In genomic region chr3:63228677-63229076, GRCh38 we compare ENCODE assay signal across 9 cellular contexts. TPM values are rescaled to one million over a fixed set of nuclear protein-coding genes. Genes with fewer than 3 reads are reported as not detected.
A peak's percentile ranks its signal among the peaks of the same experiment; 100 is the strongest.
DNase-seq lines count a peak whose midpoint lies in the region; ATAC-seq and TF ChIP-seq lines count a peak whose summit lies in the region.
"Had no signal": no experiment of that assay in that cellular context is flagged by ENCODE, and none has a peak within 500 bp of the region (broad histone marks: within the 10 kb centered on the region; RNA-seq: fewer than 3 reads in every experiment).

No MANE protein-coding gene starts in this region.

- intact Hi-C loops in dorsolateral prefrontal cortex (cut with DNase I) = loop anchor here in 1 of 2 donors (5.0 to 10.0 kb wide), 2 partner anchors 564 to 601 kb away; no protein-coding TSS in a partner anchor

- ATAC-seq in GM18867 (IDR thresholded peaks at IDR 0.05; ENCODE audit: unreplicated experiment) (peak; percentile 94), HG03159 (IDR thresholded peaks at IDR 0.05; ENCODE audit: unreplicated experiment) (peak; percentile 83)

- DNase-seq in Ammon's horn (ENCODE audit: low spot score) (peak; percentile 31), NCI-H748 treated with DMSO at 0.1 percent for 48 hours (lab: John Stamatoyannopoulos, UW) (peak; percentile 61), dorsolateral prefrontal cortex (peak in 3 of 10 donors; percentile 27 to 48 (median 44)), mucosa of gallbladder (ENCODE audit: low spot score) (peak; percentile 21), GF-D8 (lab: John Stamatoyannopoulos, UW) (no peak), DMS114 treated with DMSO at 0.1 percent for 48 hours (lab: John Stamatoyannopoulos, UW; ENCODE audit: unreplicated experiment) (no peak)

- H3K4me3 ChIP-seq in dorsolateral prefrontal cortex = peak overlapping the region in 18 of 59 donors; percentile 7 to 40 (median 25)
- H3K4me3 ChIP-seq: SJSA1 had no signal

- TF ChIP-seq CTCF in dorsolateral prefrontal cortex (IDR thresholded peaks at IDR 0.05 in 54 of 56, conservative IDR thresholded peaks at IDR 0.05 in 2 of 56; ENCODE audit: low read depth in 1 of 56, partially characterized antibody in 56 of 56) = peak; percentile 37 to 74 (median 62)

- H3K27me3 ChIP-seq in dorsolateral prefrontal cortex = peaks cover 0 to 14% (median 0%) of the 10 kb centered on the region in 45 donors
- H3K27me3 ChIP-seq: SJSA1 had no signal

- peak overlapping the region in 1 of 59 donors; percentile 44 for H3K27ac ChIP-seq in dorsolateral prefrontal cortex
- H3K27ac ChIP-seq: SJSA1 had no signal

RNA-seq across cellular contexts. Expression of gene SYNPR, which starts 49.4 kb away (rescaled TPM):
- 100 to 1,000 TPM in 54 of 120 experiments, 10 to 100 TPM in 66; 30.1 to 181 (median 96.4) TPM for total RNA-seq in dorsolateral prefrontal cortex
- not detected for total RNA-seq in mucosa of gallbladder
- total RNA-seq: SJSA1 had no signal

Comparison
In these comparisons a context has a peak if more than half of its experiments do, and no peak if none do; other contexts are left out.
1. DNase-seq: peak in Ammon's horn (single experiment), NCI-H748 treated with DMSO at 0.1 percent for 48 hours (single experiment) and mucosa of gallbladder (single experiment); none in GF-D8 (single experiment) and DMS114 treated with DMSO at 0.1 percent for 48 hours (single experiment).
2. RNA of gene SYNPR, which starts 49.4 kb away (total RNA-seq): 30.1 to 181 TPM in dorsolateral prefrontal cortex; not detected in mucosa of gallbladder (single experiment); every median in the first group is over 10 times any median in the second.